ENCODE assay signal across 1 cellular context in the genomic region with DNA sequence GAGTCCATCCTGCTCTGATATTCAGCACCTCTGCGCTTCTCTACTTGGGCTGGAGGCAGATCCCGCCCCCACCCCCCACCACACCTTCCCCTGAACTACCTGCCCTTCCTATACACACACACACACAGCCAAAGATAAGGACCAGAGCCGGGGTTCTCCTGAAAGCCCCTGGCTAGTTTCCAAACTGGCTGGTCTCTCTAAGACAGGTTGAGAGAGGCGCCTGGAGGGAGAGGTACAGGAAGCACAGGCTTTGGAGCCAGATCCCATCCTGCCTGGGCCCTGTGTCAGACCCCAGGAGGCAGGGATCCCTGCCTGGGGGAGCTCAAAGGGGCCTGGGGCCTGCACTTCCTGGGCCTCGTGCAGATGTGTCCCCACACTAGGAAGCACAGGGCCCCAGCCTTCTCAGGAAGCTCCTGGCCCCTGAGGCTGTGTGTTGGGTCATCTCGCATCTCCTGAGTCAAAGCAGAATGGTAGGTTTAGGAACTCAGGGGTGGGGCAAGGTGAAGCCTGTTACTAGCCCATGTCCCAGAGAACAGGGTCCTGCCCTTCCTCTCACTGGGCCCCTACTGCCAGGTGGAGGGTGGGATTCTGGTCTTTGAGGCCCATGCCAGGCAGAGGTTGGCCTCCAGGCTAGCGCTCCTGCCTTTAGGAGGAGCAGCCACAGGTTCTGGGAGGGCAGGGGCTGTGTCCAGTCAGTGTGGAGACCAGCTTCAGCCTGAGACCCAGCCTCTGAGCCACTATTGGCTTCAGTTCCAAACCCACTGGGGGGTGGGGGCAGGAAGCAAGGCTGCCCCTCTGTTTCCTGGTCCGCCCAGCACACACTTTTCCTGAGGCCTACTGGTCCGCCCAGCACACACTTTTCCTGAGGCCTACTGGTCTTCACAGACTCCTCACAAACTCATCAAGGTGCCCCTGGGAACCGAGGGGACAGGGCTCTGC.
TF ChIP-seq lines count a peak whose summit lies in the region.

No MANE protein-coding gene starts in this region.

TF ChIP-seq in H1, 55 proteins besides CTCF, POLR2A, EP300 and RAD21:
- TF ChIP-seq SRF (IDR thresholded peaks at IDR 0.05; ENCODE audit: low read depth, low read length), result no peak
- no peak for TF ChIP-seq TCF12 (IDR thresholded peaks at IDR 0.05; ENCODE audit: low read depth, low read length)
- no peak for TF ChIP-seq MAFK (IDR thresholded peaks at IDR 0.05; ENCODE audit: low read depth, low read length)
- TF ChIP-seq, protein P1, sequence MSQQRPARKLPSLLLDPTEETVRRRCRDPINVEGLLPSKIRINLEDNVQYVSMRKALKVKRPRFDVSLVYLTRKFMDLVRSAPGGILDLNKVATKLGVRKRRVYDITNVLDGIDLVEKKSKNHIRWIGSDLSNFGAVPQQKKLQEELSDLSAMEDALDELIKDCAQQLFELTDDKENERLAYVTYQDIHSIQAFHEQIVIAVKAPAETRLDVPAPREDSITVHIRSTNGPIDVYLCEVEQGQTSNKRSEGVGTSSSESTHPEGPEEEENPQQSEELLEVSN (IDR thresholded peaks at IDR 0.05), result no peak
